In the genomic region with DNA sequence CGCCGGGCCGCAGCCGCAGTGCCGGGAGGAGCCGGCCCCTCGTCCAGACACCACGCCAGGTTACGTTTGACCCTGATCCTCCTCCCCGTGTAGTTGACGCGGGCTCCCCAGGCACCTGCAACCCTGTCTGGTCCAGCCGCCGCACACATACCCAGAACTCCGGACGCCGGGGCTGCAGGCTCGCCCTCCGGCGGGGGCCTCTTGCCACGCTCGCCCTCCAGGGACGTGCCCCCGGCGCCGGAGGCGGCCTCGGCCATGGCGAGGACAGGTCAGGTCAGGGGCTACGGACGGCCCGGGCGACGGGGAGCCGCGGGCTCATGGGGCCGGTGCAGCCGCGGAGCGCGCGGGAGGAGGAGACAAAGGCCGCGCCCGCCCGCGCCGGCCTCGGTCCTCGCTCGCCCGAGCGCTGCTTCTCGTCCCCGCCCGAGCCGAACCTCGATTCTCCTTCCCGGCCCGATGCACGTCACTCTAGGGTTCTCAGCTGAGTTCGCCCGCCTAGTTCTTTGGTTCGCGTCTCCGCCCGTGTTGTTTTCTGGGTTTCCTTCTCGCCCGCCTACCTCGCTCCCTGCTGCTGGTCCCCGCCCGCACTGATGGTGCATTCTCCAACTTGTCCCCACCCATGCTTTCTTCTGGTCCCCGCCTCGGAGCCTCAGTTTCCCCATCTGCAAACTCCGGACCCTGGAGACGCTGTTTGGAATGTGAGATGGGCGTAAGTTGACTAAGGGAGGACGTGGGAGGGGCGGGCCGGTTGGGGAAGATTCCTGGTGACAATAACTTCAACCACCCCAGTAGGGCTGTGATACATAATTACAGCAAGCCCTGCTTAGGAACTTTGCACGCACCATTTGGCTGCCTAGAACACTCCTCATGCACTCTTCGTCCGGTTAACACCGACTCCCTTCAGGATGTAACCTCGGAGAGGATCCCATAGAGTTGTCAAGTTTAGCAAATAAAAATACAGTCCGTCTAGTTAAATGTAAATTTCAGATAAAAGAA, we compare ENCODE assay signal across 1 cellular context.
TF ChIP-seq lines count a peak whose summit lies in the region.

A gene with protein sequence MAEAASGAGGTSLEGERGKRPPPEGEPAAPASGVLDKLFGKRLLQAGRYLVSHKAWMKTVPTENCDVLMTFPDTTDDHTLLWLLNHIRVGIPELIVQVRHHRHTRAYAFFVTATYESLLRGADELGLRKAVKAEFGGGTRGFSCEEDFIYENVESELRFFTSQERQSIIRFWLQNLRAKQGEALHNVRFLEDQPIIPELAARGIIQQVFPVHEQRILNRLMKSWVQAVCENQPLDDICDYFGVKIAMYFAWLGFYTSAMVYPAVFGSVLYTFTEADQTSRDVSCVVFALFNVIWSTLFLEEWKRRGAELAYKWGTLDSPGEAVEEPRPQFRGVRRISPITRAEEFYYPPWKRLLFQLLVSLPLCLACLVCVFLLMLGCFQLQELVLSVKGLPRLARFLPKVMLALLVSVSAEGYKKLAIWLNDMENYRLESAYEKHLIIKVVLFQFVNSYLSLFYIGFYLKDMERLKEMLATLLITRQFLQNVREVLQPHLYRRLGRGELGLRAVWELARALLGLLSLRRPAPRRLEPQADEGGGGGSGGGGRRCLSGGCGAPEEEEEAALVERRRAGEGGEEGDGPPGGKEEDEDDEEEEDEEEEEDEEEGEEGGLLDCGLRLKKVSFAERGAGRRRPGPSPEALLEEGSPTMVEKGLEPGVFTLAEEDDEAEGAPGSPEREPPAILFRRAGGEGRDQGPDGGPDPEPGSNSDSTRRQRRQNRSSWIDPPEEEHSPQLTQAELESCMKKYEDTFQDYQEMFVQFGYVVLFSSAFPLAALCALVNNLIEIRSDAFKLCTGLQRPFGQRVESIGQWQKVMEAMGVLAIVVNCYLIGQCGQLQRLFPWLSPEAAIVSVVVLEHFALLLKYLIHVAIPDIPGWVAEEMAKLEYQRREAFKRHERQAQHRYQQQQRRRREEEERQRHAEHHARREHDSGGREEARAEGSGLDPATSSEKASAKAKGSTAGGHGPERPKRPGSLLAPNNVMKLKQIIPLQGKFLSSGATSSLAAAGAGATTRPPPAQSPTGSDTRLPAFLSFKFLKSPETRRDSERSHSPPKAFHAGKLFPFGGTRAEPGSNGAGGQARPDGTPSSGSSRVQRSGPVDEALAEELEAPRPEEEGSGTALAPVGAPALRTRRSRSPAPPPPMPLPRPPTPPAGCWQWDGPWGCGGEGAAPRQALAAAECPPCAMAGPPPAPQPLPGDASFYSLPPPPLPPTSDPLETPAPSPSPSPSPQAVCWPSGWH (minus strand): TSS at position 442 of the 996 bp plus-strand sequence. CDS start 185 bp downstream, at position 257.

TF ChIP-seq in HEK293, 187 proteins besides CTCF, POLR2A, EP300 and RAD21 (continued from another document and continues in another):
- no peak for TF ChIP-seq ZNF830 (tag by site-specific recombination; IDR thresholded peaks at IDR 0.05; ENCODE audit: low read depth)
- TF ChIP-seq REPIN1 (tag by site-specific recombination; IDR thresholded peaks at IDR 0.05; ENCODE audit: low read depth) = peak; percentile 56; the same call in 1 of the 2 replicates
- TF ChIP-seq, protein P1, sequence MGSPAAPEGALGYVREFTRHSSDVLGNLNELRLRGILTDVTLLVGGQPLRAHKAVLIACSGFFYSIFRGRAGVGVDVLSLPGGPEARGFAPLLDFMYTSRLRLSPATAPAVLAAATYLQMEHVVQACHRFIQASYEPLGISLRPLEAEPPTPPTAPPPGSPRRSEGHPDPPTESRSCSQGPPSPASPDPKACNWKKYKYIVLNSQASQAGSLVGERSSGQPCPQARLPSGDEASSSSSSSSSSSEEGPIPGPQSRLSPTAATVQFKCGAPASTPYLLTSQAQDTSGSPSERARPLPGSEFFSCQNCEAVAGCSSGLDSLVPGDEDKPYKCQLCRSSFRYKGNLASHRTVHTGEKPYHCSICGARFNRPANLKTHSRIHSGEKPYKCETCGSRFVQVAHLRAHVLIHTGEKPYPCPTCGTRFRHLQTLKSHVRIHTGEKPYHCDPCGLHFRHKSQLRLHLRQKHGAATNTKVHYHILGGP (tag by site-specific recombination; IDR thresholded peaks at IDR 0.05) = no peak
- TF ChIP-seq ZNF132 (tag by site-specific recombination; IDR thresholded peaks at IDR 0.05; ENCODE audit: borderline replicate concordance) = no peak
- no peak for TF ChIP-seq ZNF433 (tag by site-specific recombination; IDR thresholded peaks at IDR 0.05; ENCODE audit: low read depth)
- peak; percentile 49 for TF ChIP-seq ZNF341 (tag by site-specific recombination; IDR thresholded peaks at IDR 0.05; ENCODE audit: low read depth)
- TF ChIP-seq, protein P2, sequence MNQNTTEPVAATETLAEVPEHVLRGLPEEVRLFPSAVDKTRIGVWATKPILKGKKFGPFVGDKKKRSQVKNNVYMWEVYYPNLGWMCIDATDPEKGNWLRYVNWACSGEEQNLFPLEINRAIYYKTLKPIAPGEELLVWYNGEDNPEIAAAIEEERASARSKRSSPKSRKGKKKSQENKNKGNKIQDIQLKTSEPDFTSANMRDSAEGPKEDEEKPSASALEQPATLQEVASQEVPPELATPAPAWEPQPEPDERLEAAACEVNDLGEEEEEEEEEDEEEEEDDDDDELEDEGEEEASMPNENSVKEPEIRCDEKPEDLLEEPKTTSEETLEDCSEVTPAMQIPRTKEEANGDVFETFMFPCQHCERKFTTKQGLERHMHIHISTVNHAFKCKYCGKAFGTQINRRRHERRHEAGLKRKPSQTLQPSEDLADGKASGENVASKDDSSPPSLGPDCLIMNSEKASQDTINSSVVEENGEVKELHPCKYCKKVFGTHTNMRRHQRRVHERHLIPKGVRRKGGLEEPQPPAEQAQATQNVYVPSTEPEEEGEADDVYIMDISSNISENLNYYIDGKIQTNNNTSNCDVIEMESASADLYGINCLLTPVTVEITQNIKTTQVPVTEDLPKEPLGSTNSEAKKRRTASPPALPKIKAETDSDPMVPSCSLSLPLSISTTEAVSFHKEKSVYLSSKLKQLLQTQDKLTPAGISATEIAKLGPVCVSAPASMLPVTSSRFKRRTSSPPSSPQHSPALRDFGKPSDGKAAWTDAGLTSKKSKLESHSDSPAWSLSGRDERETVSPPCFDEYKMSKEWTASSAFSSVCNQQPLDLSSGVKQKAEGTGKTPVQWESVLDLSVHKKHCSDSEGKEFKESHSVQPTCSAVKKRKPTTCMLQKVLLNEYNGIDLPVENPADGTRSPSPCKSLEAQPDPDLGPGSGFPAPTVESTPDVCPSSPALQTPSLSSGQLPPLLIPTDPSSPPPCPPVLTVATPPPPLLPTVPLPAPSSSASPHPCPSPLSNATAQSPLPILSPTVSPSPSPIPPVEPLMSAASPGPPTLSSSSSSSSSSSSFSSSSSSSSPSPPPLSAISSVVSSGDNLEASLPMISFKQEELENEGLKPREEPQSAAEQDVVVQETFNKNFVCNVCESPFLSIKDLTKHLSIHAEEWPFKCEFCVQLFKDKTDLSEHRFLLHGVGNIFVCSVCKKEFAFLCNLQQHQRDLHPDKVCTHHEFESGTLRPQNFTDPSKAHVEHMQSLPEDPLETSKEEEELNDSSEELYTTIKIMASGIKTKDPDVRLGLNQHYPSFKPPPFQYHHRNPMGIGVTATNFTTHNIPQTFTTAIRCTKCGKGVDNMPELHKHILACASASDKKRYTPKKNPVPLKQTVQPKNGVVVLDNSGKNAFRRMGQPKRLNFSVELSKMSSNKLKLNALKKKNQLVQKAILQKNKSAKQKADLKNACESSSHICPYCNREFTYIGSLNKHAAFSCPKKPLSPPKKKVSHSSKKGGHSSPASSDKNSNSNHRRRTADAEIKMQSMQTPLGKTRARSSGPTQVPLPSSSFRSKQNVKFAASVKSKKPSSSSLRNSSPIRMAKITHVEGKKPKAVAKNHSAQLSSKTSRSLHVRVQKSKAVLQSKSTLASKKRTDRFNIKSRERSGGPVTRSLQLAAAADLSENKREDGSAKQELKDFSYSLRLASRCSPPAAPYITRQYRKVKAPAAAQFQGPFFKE (tag by site-specific recombination; IDR thresholded peaks at IDR 0.05; ENCODE audit: borderline replicate concordance) = no peak; the same call in 1 of the 2 replicates
- TF ChIP-seq PRDM1 (tag by site-specific recombination; IDR thresholded peaks at IDR 0.05) = no peak
- TF ChIP-seq ZNF426 (tag by site-specific recombination; IDR thresholded peaks at IDR 0.05) = no peak
- TF ChIP-seq, protein P3, sequence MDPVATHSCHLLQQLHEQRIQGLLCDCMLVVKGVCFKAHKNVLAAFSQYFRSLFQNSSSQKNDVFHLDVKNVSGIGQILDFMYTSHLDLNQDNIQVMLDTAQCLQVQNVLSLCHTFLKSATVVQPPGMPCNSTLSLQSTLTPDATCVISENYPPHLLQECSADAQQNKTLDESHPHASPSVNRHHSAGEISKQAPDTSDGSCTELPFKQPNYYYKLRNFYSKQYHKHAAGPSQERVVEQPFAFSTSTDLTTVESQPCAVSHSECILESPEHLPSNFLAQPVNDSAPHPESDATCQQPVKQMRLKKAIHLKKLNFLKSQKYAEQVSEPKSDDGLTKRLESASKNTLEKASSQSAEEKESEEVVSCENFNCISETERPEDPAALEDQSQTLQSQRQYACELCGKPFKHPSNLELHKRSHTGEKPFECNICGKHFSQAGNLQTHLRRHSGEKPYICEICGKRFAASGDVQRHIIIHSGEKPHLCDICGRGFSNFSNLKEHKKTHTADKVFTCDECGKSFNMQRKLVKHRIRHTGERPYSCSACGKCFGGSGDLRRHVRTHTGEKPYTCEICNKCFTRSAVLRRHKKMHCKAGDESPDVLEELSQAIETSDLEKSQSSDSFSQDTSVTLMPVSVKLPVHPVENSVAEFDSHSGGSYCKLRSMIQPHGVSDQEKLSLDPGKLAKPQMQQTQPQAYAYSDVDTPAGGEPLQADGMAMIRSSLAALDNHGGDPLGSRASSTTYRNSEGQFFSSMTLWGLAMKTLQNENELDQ (tag by site-specific recombination; IDR thresholded peaks at IDR 0.05; ENCODE audit: low read depth) = no peak
- peak; percentile 82 for TF ChIP-seq YY1 (tag by site-specific recombination; IDR thresholded peaks at IDR 0.05)
- TF ChIP-seq ZNF776 (tag by site-specific recombination; IDR thresholded peaks at IDR 0.05; ENCODE audit: borderline replicate concordance) = peak; percentile 86; the same call in 1 of the 2 replicates
- TF ChIP-seq ZNF311 (tag by site-specific recombination; IDR thresholded peaks at IDR 0.05; ENCODE audit: borderline replicate concordance) = no peak
- TF ChIP-seq, protein P4, sequence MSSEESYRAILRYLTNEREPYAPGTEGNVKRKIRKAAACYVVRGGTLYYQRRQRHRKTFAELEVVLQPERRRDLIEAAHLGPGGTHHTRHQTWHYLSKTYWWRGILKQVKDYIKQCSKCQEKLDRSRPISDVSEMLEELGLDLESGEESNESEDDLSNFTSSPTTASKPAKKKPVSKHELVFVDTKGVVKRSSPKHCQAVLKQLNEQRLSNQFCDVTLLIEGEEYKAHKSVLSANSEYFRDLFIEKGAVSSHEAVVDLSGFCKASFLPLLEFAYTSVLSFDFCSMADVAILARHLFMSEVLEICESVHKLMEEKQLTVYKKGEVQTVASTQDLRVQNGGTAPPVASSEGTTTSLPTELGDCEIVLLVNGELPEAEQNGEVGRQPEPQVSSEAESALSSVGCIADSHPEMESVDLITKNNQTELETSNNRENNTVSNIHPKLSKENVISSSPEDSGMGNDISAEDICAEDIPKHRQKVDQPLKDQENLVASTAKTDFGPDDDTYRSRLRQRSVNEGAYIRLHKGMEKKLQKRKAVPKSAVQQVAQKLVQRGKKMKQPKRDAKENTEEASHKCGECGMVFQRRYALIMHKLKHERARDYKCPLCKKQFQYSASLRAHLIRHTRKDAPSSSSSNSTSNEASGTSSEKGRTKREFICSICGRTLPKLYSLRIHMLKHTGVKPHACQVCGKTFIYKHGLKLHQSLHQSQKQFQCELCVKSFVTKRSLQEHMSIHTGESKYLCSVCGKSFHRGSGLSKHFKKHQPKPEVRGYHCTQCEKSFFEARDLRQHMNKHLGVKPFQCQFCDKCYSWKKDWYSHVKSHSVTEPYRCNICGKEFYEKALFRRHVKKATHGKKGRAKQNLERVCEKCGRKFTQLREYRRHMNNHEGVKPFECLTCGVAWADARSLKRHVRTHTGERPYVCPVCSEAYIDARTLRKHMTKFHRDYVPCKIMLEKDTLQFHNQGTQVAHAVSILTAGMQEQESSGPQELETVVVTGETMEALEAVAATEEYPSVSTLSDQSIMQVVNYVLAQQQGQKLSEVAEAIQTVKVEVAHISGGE (tag by site-specific recombination; conservative IDR thresholded peaks at IDR 0.05; ENCODE audit: low read depth) = peak; percentile 93
- no peak for TF ChIP-seq ZNF670 (tag by site-specific recombination; IDR thresholded peaks at IDR 0.05; ENCODE audit: low read depth)
- peak; percentile 93 for TF ChIP-seq ZBTB8A (tag by site-specific recombination; IDR thresholded peaks at IDR 0.05)
- TF ChIP-seq, protein P5, sequence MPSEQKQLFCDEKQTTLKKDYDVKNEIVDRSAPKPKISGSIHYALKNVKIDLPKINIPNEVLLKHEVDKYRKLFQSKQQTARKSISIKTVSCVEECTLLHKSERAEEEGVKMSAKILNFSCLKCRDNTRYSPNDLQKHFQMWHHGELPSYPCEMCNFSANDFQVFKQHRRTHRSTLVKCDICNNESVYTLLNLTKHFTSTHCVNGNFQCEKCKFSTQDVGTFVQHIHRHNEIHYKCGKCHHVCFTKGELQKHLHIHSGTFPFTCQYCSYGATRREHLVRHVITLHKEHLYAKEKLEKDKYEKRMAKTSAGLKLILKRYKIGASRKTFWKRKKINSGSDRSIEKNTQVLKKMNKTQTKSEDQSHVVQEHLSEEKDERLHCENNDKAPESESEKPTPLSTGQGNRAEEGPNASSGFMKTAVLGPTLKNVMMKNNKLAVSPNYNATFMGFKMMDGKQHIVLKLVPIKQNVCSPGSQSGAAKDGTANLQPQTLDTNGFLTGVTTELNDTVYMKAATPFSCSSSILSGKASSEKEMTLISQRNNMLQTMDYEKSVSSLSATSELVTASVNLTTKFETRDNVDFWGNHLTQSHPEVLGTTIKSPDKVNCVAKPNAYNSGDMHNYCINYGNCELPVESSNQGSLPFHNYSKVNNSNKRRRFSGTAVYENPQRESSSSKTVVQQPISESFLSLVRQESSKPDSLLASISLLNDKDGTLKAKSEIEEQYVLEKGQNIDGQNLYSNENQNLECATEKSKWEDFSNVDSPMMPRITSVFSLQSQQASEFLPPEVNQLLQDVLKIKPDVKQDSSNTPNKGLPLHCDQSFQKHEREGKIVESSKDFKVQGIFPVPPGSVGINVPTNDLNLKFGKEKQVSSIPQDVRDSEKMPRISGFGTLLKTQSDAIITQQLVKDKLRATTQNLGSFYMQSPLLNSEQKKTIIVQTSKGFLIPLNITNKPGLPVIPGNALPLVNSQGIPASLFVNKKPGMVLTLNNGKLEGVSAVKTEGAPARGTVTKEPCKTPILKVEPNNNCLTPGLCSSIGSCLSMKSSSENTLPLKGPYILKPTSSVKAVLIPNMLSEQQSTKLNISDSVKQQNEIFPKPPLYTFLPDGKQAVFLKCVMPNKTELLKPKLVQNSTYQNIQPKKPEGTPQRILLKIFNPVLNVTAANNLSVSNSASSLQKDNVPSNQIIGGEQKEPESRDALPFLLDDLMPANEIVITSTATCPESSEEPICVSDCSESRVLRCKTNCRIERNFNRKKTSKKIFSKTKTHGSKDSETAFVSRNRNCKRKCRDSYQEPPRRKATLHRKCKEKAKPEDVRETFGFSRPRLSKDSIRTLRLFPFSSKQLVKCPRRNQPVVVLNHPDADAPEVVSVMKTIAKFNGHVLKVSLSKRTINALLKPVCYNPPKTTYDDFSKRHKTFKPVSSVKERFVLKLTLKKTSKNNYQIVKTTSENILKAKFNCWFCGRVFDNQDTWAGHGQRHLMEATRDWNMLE (tag by site-specific recombination; conservative IDR thresholded peaks at IDR 0.05; ENCODE audit: low read depth) = no peak
- TF ChIP-seq, protein P6, sequence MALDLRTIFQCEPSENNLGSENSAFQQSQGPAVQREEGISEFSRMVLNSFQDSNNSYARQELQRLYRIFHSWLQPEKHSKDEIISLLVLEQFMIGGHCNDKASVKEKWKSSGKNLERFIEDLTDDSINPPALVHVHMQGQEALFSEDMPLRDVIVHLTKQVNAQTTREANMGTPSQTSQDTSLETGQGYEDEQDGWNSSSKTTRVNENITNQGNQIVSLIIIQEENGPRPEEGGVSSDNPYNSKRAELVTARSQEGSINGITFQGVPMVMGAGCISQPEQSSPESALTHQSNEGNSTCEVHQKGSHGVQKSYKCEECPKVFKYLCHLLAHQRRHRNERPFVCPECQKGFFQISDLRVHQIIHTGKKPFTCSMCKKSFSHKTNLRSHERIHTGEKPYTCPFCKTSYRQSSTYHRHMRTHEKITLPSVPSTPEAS (tag by site-specific recombination; IDR thresholded peaks at IDR 0.05) = peak; percentile 69
- 0 out of 2 replicates have a peak, but pooled peaks have one; percentile 49 for TF ChIP-seq ZNF302 (tag by site-specific recombination; IDR thresholded peaks at IDR 0.05; ENCODE audit: low read depth)
